Comparison of ENCODE assay signal across 8 cellular contexts in the genomic region with DNA sequence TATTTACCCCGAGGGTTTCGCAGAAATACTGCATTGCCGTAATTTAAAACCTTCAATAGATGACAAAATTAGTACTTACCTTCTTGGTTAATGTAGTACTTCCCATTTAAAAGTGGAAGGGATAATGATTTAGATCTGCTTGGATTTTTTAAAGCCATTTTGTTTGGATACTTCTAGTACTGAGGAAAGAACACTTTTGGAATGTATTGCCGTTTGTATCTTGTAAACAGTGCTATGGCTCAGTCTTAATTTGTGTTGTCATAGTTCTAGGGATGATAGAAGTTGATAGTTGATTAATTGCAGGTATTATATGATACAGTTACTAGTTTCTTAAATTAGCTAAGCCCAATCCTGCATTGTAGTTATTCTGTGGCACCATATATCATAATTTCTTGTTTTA. TPM values are rescaled to one million over a fixed set of nuclear protein-coding genes. Genes with fewer than 3 reads are reported as not detected.
A peak's percentile ranks its signal among the peaks of the same experiment; 100 is the strongest.
DNase-seq lines count a peak whose midpoint lies in the region; ATAC-seq and TF ChIP-seq lines count a peak whose summit lies in the region.

No MANE protein-coding gene starts in this region.

- TF ChIP-seq CTCF in suprapubic skin (IDR thresholded peaks at IDR 0.05) (no peak), GM10266 (IDR thresholded peaks at IDR 0.05; ENCODE audit: control insufficient read depth, insufficient read depth, low read depth, missing control alignments) (no peak)

- H3K27ac ChIP-seq in iPS-20b (ENCODE audit: low read length) (no peak overlapping the region), suprapubic skin (no peak overlapping the region)

- no peak for DNase-seq in activated CD4-positive, alpha-beta T cell treated with anti-CD3 and anti-CD28 coated beads, Interleukin-2, amount 10 ng/mL, durations not matched to agents 24 days and 14 days
- no peak for DNase-seq in activated CD4-positive, alpha-beta T cell treated with anti-CD3 and anti-CD28 coated beads, Interleukin-2, amount 50 U/mL, for 1 hour
- DNase-seq in activated CD4-positive, alpha-beta memory T cell treated with anti-CD3 and anti-CD28 coated beads for 36 hours = no peak
- DNase-seq in suprapubic skin (ENCODE audit: low spot score in 2 of 2) (no peak), LoVo (ENCODE audit: low spot score) (no peak), GM10266 (ENCODE audit: extremely low spot score) (no peak)

- H3K4me1 Mint-ChIP-seq in activated CD4-positive, alpha-beta T cell treated with anti-CD3 and anti-CD28 coated beads, Interleukin-2, amount 10 ng/mL, durations not matched to agents 24 days and 14 days = peaks cover 39% of the 10 kb centered on the region
- H3K4me1 Mint-ChIP-seq in activated CD4-positive, alpha-beta memory T cell treated with anti-CD3 and anti-CD28 coated beads for 36 hours (ENCODE audit: low read depth) = peaks cover 48% of the 10 kb centered on the region

- peaks cover 12% of the 10 kb centered on the region for H3K4me1 ChIP-seq in iPS-20b (ENCODE audit: insufficient read depth, low read length)
- H3K4me1 ChIP-seq in suprapubic skin = peaks cover 52% of the 10 kb centered on the region

- TF ChIP-seq EP300 in suprapubic skin (IDR thresholded peaks at IDR 0.05) = no peak

- 12% methylated on average over 4 of the region's 4 CpGs for WGBS in suprapubic skin

- peak overlapping the region; percentile 87 for H3K4me3 ChIP-seq in iPS-20b (ENCODE audit: low read length)
- peak overlapping the region; percentile 92 for H3K4me3 ChIP-seq in suprapubic skin

- peaks cover 10% of the 10 kb centered on the region for H3K27me3 Mint-ChIP-seq in activated CD4-positive, alpha-beta T cell treated with anti-CD3 and anti-CD28 coated beads, Interleukin-2, amount 10 ng/mL, durations not matched to agents 24 days and 14 days
- no peaks in the 10 kb centered on the region for H3K27me3 Mint-ChIP-seq in activated CD4-positive, alpha-beta memory T cell treated with anti-CD3 and anti-CD28 coated beads for 36 hours

- no peak for TF ChIP-seq POLR2A in suprapubic skin (IDR thresholded peaks at IDR 0.05)

- peak overlapping the region; percentile 94 for H3K4me3 Mint-ChIP-seq in activated CD4-positive, alpha-beta T cell treated with anti-CD3 and anti-CD28 coated beads, Interleukin-2, amount 10 ng/mL, durations not matched to agents 24 days and 14 days
- H3K4me3 Mint-ChIP-seq in activated CD4-positive, alpha-beta memory T cell treated with anti-CD3 and anti-CD28 coated beads for 36 hours = peak overlapping the region; percentile 95

- CTCF ChIA-PET in activated CD4-positive, alpha-beta memory T cell treated with anti-CD3 and anti-CD28 coated beads for 36 hours (lab: Charles Lee) = interaction anchor here (0.6 to 3.0 kb wide), 6 partner anchors 11 to 239 kb away, joined by 3 to 20 read pairs (median 3); no protein-coding TSS in a partner anchor

- H3K36me3 ChIP-seq in iPS-20b (ENCODE audit: insufficient read depth, low read depth, low read length) (peaks cover 52% of the 10 kb centered on the region), suprapubic skin (no peaks in the 10 kb centered on the region)

- H3K9ac ChIP-seq in iPS-20b (ENCODE audit: low read depth, low read length) = peak overlapping the region; percentile 83; the same call in 1 of the 2 replicates

- H3K27me3 ChIP-seq in iPS-20b (ENCODE audit: insufficient read depth, low read length) (no peaks in the 10 kb centered on the region), suprapubic skin (no peaks in the 10 kb centered on the region)

- POLR2A ChIA-PET in activated CD4-positive, alpha-beta memory T cell treated with anti-CD3 and anti-CD28 coated beads for 36 hours (lab: Charles Lee) = interaction anchor here (0.7 to 2.6 kb wide), 8 partner anchors 9 to 529 kb away, joined by 3 to 31 read pairs (median 5); partner anchors contain the start of genes MRPS27, PTCD2 and TNPO1

- H3K9me3 Mint-ChIP-seq in activated CD4-positive, alpha-beta T cell treated with anti-CD3 and anti-CD28 coated beads, Interleukin-2, amount 10 ng/mL, durations not matched to agents 24 days and 14 days = no peaks in the 10 kb centered on the region
- H3K9me3 Mint-ChIP-seq in activated CD4-positive, alpha-beta memory T cell treated with anti-CD3 and anti-CD28 coated beads for 36 hours = no peaks in the 10 kb centered on the region

- H3K27ac Mint-ChIP-seq in activated CD4-positive, alpha-beta T cell treated with anti-CD3 and anti-CD28 coated beads, Interleukin-2, amount 10 ng/mL, durations not matched to agents 24 days and 14 days = peak overlapping the region; percentile 96
- H3K27ac Mint-ChIP-seq in activated CD4-positive, alpha-beta memory T cell treated with anti-CD3 and anti-CD28 coated beads for 36 hours = peak overlapping the region; percentile 54

- no peaks in the 10 kb centered on the region for H3K9me3 ChIP-seq in iPS-20b (ENCODE audit: insufficient read depth, low read depth, low read length)
- no peaks in the 10 kb centered on the region for H3K9me3 ChIP-seq in suprapubic skin

- peaks cover 37% of the 10 kb centered on the region for H3K36me3 Mint-ChIP-seq in activated CD4-positive, alpha-beta T cell treated with anti-CD3 and anti-CD28 coated beads, Interleukin-2, amount 10 ng/mL, durations not matched to agents 24 days and 14 days (ENCODE audit: low read depth)
- H3K36me3 Mint-ChIP-seq in activated CD4-positive, alpha-beta memory T cell treated with anti-CD3 and anti-CD28 coated beads for 36 hours = peaks cover 36% of the 10 kb centered on the region

- intact Hi-C loops in activated CD4-positive, alpha-beta T cell treated with anti-CD3 and anti-CD28 coated beads, Interleukin-2, amount 10 ng/mL, durations not matched to agents 24 days and 14 days (cut with micrococcal nuclease) = loop anchor here (2.0 kb wide), 3 partner anchors 23 to 107 kb away; partner anchors contain the start of gene FCHO2
- intact Hi-C loops in activated CD4-positive, alpha-beta memory T cell treated with anti-CD3 and anti-CD28 coated beads for 36 hours (cut with micrococcal nuclease) = loop anchor here (2.0 kb wide), 1 partner anchor 21 kb away; no protein-coding TSS in a partner anchor

- ATAC-seq in HG03280 (IDR thresholded peaks at IDR 0.05; ENCODE audit: unreplicated experiment) = no peak

RNA-seq across cellular contexts. Expression of gene TNPO1, which starts 33.1 kb away (rescaled TPM):
- 138 TPM in 2 replicates for total RNA-seq in activated CD4-positive, alpha-beta T cell treated with anti-CD3 and anti-CD28 coated beads, Interleukin-2, amount 10 ng/mL, durations not matched to agents 24 days and 14 days
- total RNA-seq in activated CD4-positive, alpha-beta memory T cell treated with anti-CD3 and anti-CD28 coated beads for 36 hours = 10 to 100 TPM; 92.0 to 95.4 TPM
- 10 to 100 TPM; 40.7 to 81.0 (median 51.2) TPM for total RNA-seq in suprapubic skin
